1 cellular context compared by ENCODE assay signal in the genomic region with DNA sequence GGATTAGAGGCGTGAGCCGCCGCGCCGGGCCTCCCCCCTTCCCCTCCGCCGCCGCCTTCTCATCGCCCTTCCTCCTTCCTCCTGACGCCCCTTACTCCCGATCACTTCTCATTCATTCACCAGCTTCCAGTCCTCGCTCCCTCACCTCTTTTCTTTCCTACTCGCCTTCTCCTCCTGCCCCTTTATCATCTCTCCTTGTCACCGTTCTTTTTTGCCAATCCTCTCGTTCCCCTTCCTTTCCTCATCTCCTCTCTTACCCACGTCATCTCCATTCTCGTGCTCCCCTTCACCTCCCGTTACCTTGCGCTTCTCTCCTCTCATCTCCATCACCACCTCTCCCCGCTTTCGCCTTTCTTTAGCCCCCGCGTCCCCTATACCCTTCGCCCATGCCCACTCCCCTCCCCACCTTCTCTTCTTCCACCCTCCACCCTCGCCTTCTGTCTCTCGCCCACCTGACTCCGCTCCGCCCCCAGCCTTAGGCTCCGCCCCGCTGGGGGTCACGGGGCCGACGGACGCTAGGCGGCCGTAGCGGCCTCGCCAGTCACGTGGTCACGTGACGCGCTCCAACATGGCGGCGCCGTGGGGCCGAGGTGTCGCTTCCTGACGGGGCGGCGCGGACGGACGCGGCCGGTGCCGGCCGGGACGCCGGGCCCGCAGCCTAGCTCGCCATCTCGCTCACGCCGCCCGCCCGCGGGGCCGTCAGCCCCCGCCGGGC.
TF ChIP-seq lines count a peak whose summit lies in the region.

A gene (plus strand): TSS at position 544 of the 715 bp plus-strand sequence. CDS start 179 bp downstream, outside the sequence.

TF ChIP-seq in K562, 482 proteins besides CTCF, POLR2A, EP300 and RAD21 (continued from another document and continues in another):
- TF ChIP-seq, protein P1, sequence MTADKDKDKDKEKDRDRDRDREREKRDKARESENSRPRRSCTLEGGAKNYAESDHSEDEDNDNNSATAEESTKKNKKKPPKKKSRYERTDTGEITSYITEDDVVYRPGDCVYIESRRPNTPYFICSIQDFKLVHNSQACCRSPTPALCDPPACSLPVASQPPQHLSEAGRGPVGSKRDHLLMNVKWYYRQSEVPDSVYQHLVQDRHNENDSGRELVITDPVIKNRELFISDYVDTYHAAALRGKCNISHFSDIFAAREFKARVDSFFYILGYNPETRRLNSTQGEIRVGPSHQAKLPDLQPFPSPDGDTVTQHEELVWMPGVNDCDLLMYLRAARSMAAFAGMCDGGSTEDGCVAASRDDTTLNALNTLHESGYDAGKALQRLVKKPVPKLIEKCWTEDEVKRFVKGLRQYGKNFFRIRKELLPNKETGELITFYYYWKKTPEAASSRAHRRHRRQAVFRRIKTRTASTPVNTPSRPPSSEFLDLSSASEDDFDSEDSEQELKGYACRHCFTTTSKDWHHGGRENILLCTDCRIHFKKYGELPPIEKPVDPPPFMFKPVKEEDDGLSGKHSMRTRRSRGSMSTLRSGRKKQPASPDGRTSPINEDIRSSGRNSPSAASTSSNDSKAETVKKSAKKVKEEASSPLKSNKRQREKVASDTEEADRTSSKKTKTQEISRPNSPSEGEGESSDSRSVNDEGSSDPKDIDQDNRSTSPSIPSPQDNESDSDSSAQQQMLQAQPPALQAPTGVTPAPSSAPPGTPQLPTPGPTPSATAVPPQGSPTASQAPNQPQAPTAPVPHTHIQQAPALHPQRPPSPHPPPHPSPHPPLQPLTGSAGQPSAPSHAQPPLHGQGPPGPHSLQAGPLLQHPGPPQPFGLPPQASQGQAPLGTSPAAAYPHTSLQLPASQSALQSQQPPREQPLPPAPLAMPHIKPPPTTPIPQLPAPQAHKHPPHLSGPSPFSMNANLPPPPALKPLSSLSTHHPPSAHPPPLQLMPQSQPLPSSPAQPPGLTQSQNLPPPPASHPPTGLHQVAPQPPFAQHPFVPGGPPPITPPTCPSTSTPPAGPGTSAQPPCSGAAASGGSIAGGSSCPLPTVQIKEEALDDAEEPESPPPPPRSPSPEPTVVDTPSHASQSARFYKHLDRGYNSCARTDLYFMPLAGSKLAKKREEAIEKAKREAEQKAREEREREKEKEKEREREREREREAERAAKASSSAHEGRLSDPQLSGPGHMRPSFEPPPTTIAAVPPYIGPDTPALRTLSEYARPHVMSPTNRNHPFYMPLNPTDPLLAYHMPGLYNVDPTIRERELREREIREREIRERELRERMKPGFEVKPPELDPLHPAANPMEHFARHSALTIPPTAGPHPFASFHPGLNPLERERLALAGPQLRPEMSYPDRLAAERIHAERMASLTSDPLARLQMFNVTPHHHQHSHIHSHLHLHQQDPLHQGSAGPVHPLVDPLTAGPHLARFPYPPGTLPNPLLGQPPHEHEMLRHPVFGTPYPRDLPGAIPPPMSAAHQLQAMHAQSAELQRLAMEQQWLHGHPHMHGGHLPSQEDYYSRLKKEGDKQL (CRISPR knock-in tag; IDR thresholded peaks at IDR 0.05; ENCODE audit: borderline replicate concordance) = no peak
- TF ChIP-seq PRMT5 (CRISPR knock-in tag; IDR thresholded peaks at IDR 0.05) (no peak), EGR1 (conservative IDR thresholded peaks at IDR 0.05) (peak; percentile 98), ZSCAN29 (IDR thresholded peaks at IDR 0.05) (no peak; the same call in 1 of the 2 replicates), ZNF695 (CRISPR knock-in tag; IDR thresholded peaks at IDR 0.05) (no peak), XRCC4 (IDR thresholded peaks at IDR 0.05; ENCODE audit: extremely low read depth, insufficient read depth, insufficient read length) (no peak), E2F3 (CRISPR knock-in tag; IDR thresholded peaks at IDR 0.05) (no peak), FOXJ3 (CRISPR knock-in tag; IDR thresholded peaks at IDR 0.05) (no peak), NFE2 (IDR thresholded peaks at IDR 0.05; ENCODE audit: low read depth) (no peak), FOXA1 (IDR thresholded peaks at IDR 0.05; ENCODE audit: borderline replicate concordance) (no peak), L3MBTL2 (IDR thresholded peaks at IDR 0.05) (peak; percentile 79), ELF2 (CRISPR knock-in tag; IDR thresholded peaks at IDR 0.05) (no peak), CBFA2T2 (conservative IDR thresholded peaks at IDR 0.05) (peak; percentile 96), XRCC3 (IDR thresholded peaks at IDR 0.05) (no peak), HOXB6 (CRISPR knock-in tag; IDR thresholded peaks at IDR 0.05; ENCODE audit: borderline replicate concordance) (no peak), DDX20 (tag; IDR thresholded peaks at IDR 0.05; ENCODE audit: low read depth) (no peak), ZNF232 (CRISPR knock-in tag; IDR thresholded peaks at IDR 0.05) (no peak), RAD51 (IDR thresholded peaks at IDR 0.05; ENCODE audit: borderline replicate concordance, low read depth) (peak; percentile 99), TEAD4 (IDR thresholded peaks at IDR 0.05; ENCODE audit: low read length) (no peak), TEAD4 (CRISPR knock-in tag; IDR thresholded peaks at IDR 0.05; ENCODE audit: borderline replicate concordance) (no peak), DPF2 (IDR thresholded peaks at IDR 0.05) (peak; percentile 85), NR2C2 (CRISPR knock-in tag; IDR thresholded peaks at IDR 0.05) (peak; percentile 85; the same call in 1 of the 2 replicates), NR2C2 (tag; IDR thresholded peaks at IDR 0.05) (peak; percentile 94), KLF6 (CRISPR knock-in tag; IDR thresholded peaks at IDR 0.05; ENCODE audit: borderline replicate concordance) (no peak), ZC3H11A (IDR thresholded peaks at IDR 0.05; ENCODE audit: low read depth, low read length) (no peak), NCOA2 (IDR thresholded peaks at IDR 0.05; ENCODE audit: partially characterized antibody in 2 of 2) (no peak), RHOXF2B (CRISPR knock-in tag; conservative IDR thresholded peaks at IDR 0.05) (0 out of 2 replicates have a peak, but pooled peaks have one; percentile 77), TAF9B (IDR thresholded peaks at IDR 0.05; ENCODE audit: partially characterized antibody) (peak; percentile 84)
- TF ChIP-seq, protein P2, sequence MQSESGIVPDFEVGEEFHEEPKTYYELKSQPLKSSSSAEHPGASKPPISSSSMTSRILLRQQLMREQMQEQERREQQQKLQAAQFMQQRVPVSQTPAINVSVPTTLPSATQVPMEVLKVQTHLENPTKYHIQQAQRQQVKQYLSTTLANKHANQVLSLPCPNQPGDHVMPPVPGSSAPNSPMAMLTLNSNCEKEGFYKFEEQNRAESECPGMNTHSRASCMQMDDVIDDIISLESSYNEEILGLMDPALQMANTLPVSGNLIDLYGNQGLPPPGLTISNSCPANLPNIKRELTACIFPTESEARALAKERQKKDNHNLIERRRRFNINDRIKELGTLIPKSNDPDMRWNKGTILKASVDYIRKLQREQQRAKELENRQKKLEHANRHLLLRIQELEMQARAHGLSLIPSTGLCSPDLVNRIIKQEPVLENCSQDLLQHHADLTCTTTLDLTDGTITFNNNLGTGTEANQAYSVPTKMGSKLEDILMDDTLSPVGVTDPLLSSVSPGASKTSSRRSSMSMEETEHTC (IDR thresholded peaks at IDR 0.05) = peak; percentile 94
- TF ChIP-seq, protein P3, sequence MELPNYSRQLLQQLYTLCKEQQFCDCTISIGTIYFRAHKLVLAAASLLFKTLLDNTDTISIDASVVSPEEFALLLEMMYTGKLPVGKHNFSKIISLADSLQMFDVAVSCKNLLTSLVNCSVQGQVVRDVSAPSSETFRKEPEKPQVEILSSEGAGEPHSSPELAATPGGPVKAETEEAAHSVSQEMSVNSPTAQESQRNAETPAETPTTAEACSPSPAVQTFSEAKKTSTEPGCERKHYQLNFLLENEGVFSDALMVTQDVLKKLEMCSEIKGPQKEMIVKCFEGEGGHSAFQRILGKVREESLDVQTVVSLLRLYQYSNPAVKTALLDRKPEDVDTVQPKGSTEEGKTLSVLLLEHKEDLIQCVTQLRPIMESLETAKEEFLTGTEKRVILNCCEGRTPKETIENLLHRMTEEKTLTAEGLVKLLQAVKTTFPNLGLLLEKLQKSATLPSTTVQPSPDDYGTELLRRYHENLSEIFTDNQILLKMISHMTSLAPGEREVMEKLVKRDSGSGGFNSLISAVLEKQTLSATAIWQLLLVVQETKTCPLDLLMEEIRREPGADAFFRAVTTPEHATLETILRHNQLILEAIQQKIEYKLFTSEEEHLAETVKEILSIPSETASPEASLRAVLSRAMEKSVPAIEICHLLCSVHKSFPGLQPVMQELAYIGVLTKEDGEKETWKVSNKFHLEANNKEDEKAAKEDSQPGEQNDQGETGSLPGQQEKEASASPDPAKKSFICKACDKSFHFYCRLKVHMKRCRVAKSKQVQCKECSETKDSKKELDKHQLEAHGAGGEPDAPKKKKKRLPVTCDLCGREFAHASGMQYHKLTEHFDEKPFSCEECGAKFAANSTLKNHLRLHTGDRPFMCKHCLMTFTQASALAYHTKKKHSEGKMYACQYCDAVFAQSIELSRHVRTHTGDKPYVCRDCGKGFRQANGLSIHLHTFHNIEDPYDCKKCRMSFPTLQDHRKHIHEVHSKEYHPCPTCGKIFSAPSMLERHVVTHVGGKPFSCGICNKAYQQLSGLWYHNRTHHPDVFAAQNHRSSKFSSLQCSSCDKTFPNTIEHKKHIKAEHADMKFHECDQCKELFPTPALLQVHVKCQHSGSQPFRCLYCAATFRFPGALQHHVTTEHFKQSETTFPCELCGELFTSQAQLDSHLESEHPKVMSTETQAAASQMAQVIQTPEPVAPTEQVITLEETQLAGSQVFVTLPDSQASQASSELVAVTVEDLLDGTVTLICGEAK (IDR thresholded peaks at IDR 0.05) = peak; percentile 76
- TF ChIP-seq, protein P3 (CRISPR knock-in tag; IDR thresholded peaks at IDR 0.05) = no peak
- TF ChIP-seq, protein P4, sequence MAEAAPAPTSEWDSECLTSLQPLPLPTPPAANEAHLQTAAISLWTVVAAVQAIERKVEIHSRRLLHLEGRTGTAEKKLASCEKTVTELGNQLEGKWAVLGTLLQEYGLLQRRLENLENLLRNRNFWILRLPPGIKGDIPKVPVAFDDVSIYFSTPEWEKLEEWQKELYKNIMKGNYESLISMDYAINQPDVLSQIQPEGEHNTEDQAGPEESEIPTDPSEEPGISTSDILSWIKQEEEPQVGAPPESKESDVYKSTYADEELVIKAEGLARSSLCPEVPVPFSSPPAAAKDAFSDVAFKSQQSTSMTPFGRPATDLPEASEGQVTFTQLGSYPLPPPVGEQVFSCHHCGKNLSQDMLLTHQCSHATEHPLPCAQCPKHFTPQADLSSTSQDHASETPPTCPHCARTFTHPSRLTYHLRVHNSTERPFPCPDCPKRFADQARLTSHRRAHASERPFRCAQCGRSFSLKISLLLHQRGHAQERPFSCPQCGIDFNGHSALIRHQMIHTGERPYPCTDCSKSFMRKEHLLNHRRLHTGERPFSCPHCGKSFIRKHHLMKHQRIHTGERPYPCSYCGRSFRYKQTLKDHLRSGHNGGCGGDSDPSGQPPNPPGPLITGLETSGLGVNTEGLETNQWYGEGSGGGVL (CRISPR knock-in tag; IDR thresholded peaks at IDR 0.05) = no peak
- TF ChIP-seq, protein P5, sequence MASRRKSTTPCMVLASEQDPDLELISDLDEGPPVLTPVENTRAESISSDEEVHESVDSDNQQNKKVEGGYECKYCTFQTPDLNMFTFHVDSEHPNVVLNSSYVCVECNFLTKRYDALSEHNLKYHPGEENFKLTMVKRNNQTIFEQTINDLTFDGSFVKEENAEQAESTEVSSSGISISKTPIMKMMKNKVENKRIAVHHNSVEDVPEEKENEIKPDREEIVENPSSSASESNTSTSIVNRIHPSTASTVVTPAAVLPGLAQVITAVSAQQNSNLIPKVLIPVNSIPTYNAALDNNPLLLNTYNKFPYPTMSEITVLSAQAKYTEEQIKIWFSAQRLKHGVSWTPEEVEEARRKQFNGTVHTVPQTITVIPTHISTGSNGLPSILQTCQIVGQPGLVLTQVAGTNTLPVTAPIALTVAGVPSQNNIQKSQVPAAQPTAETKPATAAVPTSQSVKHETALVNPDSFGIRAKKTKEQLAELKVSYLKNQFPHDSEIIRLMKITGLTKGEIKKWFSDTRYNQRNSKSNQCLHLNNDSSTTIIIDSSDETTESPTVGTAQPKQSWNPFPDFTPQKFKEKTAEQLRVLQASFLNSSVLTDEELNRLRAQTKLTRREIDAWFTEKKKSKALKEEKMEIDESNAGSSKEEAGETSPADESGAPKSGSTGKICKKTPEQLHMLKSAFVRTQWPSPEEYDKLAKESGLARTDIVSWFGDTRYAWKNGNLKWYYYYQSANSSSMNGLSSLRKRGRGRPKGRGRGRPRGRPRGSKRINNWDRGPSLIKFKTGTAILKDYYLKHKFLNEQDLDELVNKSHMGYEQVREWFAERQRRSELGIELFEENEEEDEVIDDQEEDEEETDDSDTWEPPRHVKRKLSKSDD (conservative IDR thresholded peaks at IDR 0.05; ENCODE audit: low read length) = no peak
- TF ChIP-seq, protein P6, sequence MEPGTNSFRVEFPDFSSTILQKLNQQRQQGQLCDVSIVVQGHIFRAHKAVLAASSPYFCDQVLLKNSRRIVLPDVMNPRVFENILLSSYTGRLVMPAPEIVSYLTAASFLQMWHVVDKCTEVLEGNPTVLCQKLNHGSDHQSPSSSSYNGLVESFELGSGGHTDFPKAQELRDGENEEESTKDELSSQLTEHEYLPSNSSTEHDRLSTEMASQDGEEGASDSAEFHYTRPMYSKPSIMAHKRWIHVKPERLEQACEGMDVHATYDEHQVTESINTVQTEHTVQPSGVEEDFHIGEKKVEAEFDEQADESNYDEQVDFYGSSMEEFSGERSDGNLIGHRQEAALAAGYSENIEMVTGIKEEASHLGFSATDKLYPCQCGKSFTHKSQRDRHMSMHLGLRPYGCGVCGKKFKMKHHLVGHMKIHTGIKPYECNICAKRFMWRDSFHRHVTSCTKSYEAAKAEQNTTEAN (CRISPR knock-in tag; IDR thresholded peaks at IDR 0.05) = no peak
